In the genomic region with DNA sequence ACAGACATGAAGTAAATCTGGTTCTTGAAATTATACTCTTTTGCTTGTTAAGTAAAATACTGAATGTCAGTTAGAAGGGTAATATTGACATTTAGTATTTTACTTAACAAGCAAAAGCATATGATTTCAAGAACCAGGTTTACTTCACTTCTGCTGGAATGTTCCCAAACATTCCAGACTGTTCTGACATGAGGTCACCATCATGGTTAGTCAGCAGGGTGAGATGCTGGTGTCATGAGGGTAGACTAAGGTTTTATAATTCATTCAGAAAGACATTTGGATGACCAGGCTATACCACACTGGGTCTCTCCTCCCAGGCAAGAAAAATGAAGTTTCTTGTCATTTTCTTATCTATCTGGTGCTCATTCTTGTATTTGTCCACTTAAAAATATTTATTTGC, we compare ENCODE assay signal across 25 cellular contexts.
DNase-seq lines count a peak whose midpoint lies in the region; TF ChIP-seq lines count a peak whose summit lies in the region.
"Had no signal": no experiment of that assay in that cellular context is flagged by ENCODE, and none has a peak within 500 bp of the region (broad histone marks: within the 10 kb centered on the region; RNA-seq: fewer than 3 reads in every experiment).

No MANE protein-coding gene starts in this region.

- POLR2A ChIA-PET in AG04449 (lab: Yijun Ruan, JAX) = interaction anchor here (0.7 kb wide), 1 partner anchor 1162 kb away, joined by 4 read pairs; no protein-coding TSS in a partner anchor

- H3K4me3 ChIP-seq in AG04449 (ENCODE audit: low read depth, low read length) (no peak overlapping the region), cardiac fibroblast (replicated peaks in 1 of 2; ENCODE audit: low read depth in 2 of 2, low read length in 2 of 2) (no peak overlapping the region), kidney epithelial cell (ENCODE audit: low read depth, low read length) (no peak overlapping the region)
- H3K4me3 ChIP-seq: A549, coronary artery, prostate gland, SK-N-MC, upper lobe of right lung had no signal

- TF ChIP-seq CTCF in AG04449 (IDR thresholded peaks at IDR 0.05; ENCODE audit: insufficient read depth, low read length, missing control alignments) (no peak), cardiac fibroblast (IDR thresholded peaks at IDR 0.05; ENCODE audit: low read depth, low read length) (no peak), kidney epithelial cell (IDR thresholded peaks at IDR 0.05; ENCODE audit: insufficient read depth, low read length, poor library complexity, severe bottlenecking) (no peak)

- DNase-seq in AG04449 (ENCODE audit: low read depth, low spot score) = peak; percentile 23
- peak; percentile 55 for DNase-seq in HT1080 (ENCODE audit: low read depth)
- peak; percentile 2 to 77 for DNase-seq in cardiac fibroblast (ENCODE audit: low read depth in 2 of 2)
- DNase-seq in kidney epithelial cell (ENCODE audit: low read depth) = peak; percentile 43
- DNase-seq in COLO829 (ENCODE audit: low spot score) = no peak
- no peak for DNase-seq in activated T-cell treated with anti-CD3 and anti-CD28 coated beads, Interleukin-2, amount 50 U/mL, for 24 hours
- DNase-seq in posterior vena cava (ENCODE audit: low spot score) = no peak
- DNase-seq in epidermal melanocyte (ENCODE audit: insufficient read length, low spot score) = no peak
- DNase-seq: activated CD4-positive, alpha-beta T cell treated with anti-CD3 and anti-CD28 coated beads for 1 hour; activated CD8-positive, alpha-beta memory T cell treated with anti-CD3 and anti-CD28 coated beads, Interleukin-2, amount 10 ng/mL, durations not matched to agents 7 days and 5 days; activated effector memory CD4-positive, alpha-beta T cell treated with Interleukin-2 at 50 U/mL for 16 hours; amniotic stem cell; CD4-positive, alpha-beta memory T cell; glutamatergic neuron; KG1; natural killer cell; NCI-H1092; NCI-H82; stimulated activated CD4-positive, alpha-beta T cell treated with anti-CD3 and anti-CD28 coated beads, Interleukin-15, amount 100 ng/mL, for 24 hours; stimulated activated naive CD4-positive, alpha-beta T cell; upper lobe of right lung had no signal

- no peaks in the 10 kb centered on the region for H3K4me1 Mint-ChIP-seq in activated T-cell treated with anti-CD3 and anti-CD28 coated beads, Interleukin-2, amount 50 U/mL, for 24 hours (ENCODE audit: low read depth)
- H3K4me1 Mint-ChIP-seq: activated CD8-positive, alpha-beta memory T cell treated with anti-CD3 and anti-CD28 coated beads, Interleukin-2, amount 10 ng/mL, durations not matched to agents 7 days and 5 days; CD4-positive, alpha-beta memory T cell; natural killer cell had no signal

- H3K27ac Mint-ChIP-seq in activated T-cell treated with anti-CD3 and anti-CD28 coated beads, Interleukin-2, amount 50 U/mL, for 24 hours = no peak overlapping the region
- H3K27ac Mint-ChIP-seq: activated CD8-positive, alpha-beta memory T cell treated with anti-CD3 and anti-CD28 coated beads, Interleukin-2, amount 10 ng/mL, durations not matched to agents 7 days and 5 days; CD4-positive, alpha-beta memory T cell; natural killer cell had no signal

- CTCF ChIA-PET in AG04449 (lab: Yijun Ruan, JAX) = no interaction called here

- H3K4me3 Mint-ChIP-seq in activated T-cell treated with anti-CD3 and anti-CD28 coated beads, Interleukin-2, amount 50 U/mL, for 24 hours = no peak overlapping the region
- H3K4me3 Mint-ChIP-seq: activated CD8-positive, alpha-beta memory T cell treated with anti-CD3 and anti-CD28 coated beads, Interleukin-2, amount 10 ng/mL, durations not matched to agents 7 days and 5 days; CD4-positive, alpha-beta memory T cell; natural killer cell had no signal

- intact Hi-C loops in posterior vena cava (cut with DNase I) = no loop called here

- no peaks in the 10 kb centered on the region for H3K27me3 ChIP-seq in kidney epithelial cell (ENCODE audit: control insufficient read depth, insufficient read depth, low read length)
- H3K27me3 ChIP-seq: upper lobe of right lung had no signal

- H3K27me3 Mint-ChIP-seq in activated T-cell treated with anti-CD3 and anti-CD28 coated beads, Interleukin-2, amount 50 U/mL, for 24 hours = no peaks in the 10 kb centered on the region
- H3K27me3 Mint-ChIP-seq: activated CD8-positive, alpha-beta memory T cell treated with anti-CD3 and anti-CD28 coated beads, Interleukin-2, amount 10 ng/mL, durations not matched to agents 7 days and 5 days; CD4-positive, alpha-beta memory T cell had no signal

- no peaks in the 10 kb centered on the region for H3K36me3 Mint-ChIP-seq in activated T-cell treated with anti-CD3 and anti-CD28 coated beads, Interleukin-2, amount 50 U/mL, for 24 hours (ENCODE audit: low read depth)
- H3K36me3 Mint-ChIP-seq: activated CD8-positive, alpha-beta memory T cell treated with anti-CD3 and anti-CD28 coated beads, Interleukin-2, amount 10 ng/mL, durations not matched to agents 7 days and 5 days; CD4-positive, alpha-beta memory T cell; natural killer cell had no signal

- H3K36me3 ChIP-seq in kidney epithelial cell (ENCODE audit: control insufficient read depth, insufficient read depth, low read length) = no peaks in the 10 kb centered on the region
- H3K36me3 ChIP-seq: prostate gland, upper lobe of right lung had no signal

- H3K9me3 Mint-ChIP-seq in activated T-cell treated with anti-CD3 and anti-CD28 coated beads, Interleukin-2, amount 50 U/mL, for 24 hours = no peaks in the 10 kb centered on the region

Comparison
In these comparisons a context has a peak if more than half of its experiments do, and no peak if none do; other contexts are left out.
1. DNase-seq: peak in AG04449 (single experiment), HT1080 (single experiment), cardiac fibroblast (2 of 2) and kidney epithelial cell (single experiment); none in COLO829 (single experiment), activated T-cell treated with anti-CD3 and anti-CD28 coated beads, Interleukin-2, amount 50 U/mL, for 24 hours (single experiment), posterior vena cava (single experiment) and epidermal melanocyte (single experiment).